In the genomic region with DNA sequence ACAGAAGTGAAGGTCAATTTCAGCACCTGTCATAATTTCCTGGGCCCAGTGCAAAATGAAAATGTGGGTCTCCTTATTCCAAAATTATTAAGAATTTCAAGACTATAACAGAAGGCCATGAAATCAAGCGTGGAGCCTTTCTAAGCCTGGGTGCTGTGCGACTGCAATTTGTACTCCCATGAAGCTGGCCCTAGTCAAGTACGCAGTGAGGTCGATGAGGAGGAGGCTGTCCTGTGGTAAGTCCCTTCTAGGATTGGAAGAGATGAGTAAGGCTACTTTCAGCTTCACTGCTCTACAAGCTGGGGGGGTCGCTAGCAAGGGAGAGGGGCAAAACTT, we compare ENCODE assay signal across 8 cellular contexts.
DNase-seq lines count a peak whose midpoint lies in the region; ATAC-seq and TF ChIP-seq lines count a peak whose summit lies in the region.

No MANE protein-coding gene starts in this region.

- peaks cover 19% of the 10 kb centered on the region for H3K4me1 ChIP-seq in mucosa of stomach (ENCODE audit: control insufficient read depth, insufficient read depth, low read length)

- no peaks in the 10 kb centered on the region for H3K27me3 ChIP-seq in HL-60 (ENCODE audit: insufficient read depth, poor library complexity, severe bottlenecking)
- H3K27me3 ChIP-seq in mucosa of stomach (ENCODE audit: control insufficient read depth, insufficient read depth, low read length), result no peaks in the 10 kb centered on the region

- H3K4me3 ChIP-seq in GM12864 (ENCODE audit: low read depth, low read length) (peak overlapping the region; percentile 96), HL-60 (replicated peaks; ENCODE audit: insufficient read depth, low read length) (peak overlapping the region; percentile 29), mucosa of stomach (ENCODE audit: low read length) (peak overlapping the region; percentile 98)

- H3K9me3 ChIP-seq in mucosa of stomach (ENCODE audit: control insufficient read depth, low read length), result no peaks in the 10 kb centered on the region

- H3K27ac ChIP-seq in HL-60 (replicated peaks) (peak overlapping the region; percentile 90), cingulate gyrus (ENCODE audit: low read depth, low read length) (peak overlapping the region; percentile 99)

- TF ChIP-seq CTCF in GM12864 (IDR thresholded peaks at IDR 0.05; ENCODE audit: low read depth, low read length, missing control alignments) (no peak), HL-60 (IDR thresholded peaks at IDR 0.05; ENCODE audit: insufficient read depth, low read length) (no peak)

- peak overlapping the region; percentile 90 for H3K9ac ChIP-seq in mucosa of stomach (ENCODE audit: low read length)

- DNase-seq in GM12864 (ENCODE audit: low read depth) (no peak), HL-60 (ENCODE audit: low read depth in 1 of 2, low spot score in 1 of 2) (no peak), GOT3 (lab: John Stamatoyannopoulos, UW) (no peak), NCI-H2196 treated with DMSO at 0.1 percent for 48 hours (lab: John Stamatoyannopoulos, UW; ENCODE audit: unreplicated experiment) (no peak), NCI-H2029 (lab: John Stamatoyannopoulos, UW) (no peak)

- no peak for ATAC-seq in HG03159 (IDR thresholded peaks at IDR 0.05; ENCODE audit: unreplicated experiment)

- no peaks in the 10 kb centered on the region for H3K36me3 ChIP-seq in mucosa of stomach (ENCODE audit: control insufficient read depth, insufficient read depth, low read length)

Comparison
In these comparisons a context has a peak if more than half of its experiments do, and no peak if none do; other contexts are left out.
1. H3K4me3 ChIP-seq: peak in every context shown above with its lines; median percentile 98 in mucosa of stomach; 96 in GM12864; 29 in HL-60.